ENCODE assay signal across 1 cellular context in the genomic region with DNA sequence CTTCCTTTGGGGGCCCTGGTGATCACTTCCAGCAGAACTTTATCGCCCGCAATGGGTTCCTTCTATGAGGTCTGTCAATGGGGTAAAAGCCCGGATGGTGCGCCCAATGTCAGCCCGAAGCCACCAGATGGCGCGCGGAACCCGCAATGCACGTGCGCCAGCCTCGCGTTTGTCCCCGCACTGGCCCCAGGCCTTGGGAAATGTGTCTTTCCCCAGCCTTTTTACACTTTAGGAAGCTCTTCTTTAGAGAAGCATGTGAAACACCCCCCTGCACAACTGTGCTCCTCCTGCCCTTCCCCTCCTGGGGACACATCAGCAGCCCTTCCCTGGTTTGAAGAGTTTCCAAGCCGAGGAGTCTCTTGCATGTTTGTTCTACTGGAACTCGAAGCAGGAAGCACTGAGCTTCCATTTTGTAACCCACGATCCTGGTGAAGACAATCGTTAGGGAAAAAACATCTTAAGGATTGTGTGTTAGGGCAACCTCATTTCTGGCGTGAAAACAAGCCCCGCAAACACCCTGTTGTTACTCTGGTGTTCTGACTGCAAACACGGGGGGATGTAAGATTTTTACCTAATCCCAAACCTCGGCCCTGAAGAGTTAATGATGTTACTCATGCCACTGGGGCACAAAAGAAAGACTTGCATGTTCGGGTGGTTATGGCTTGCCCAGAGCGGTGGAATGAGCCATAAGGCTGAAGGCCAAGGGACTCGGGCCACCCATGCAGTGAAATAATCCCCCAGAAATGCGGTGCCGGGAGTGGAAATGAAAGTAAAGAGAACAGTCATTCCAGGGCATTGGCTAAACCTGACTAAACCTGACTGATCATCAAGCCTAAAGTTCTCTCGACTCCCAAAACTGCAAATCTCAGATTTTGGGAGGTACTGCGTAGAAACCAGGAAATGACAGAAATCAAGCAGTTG.
TF ChIP-seq lines count a peak whose summit lies in the region.

No MANE protein-coding gene starts in this region.

TF ChIP-seq in HepG2, 621 proteins besides CTCF, POLR2A, EP300 and RAD21 (continued from another document and continues in another):
- TF ChIP-seq, protein P1, sequence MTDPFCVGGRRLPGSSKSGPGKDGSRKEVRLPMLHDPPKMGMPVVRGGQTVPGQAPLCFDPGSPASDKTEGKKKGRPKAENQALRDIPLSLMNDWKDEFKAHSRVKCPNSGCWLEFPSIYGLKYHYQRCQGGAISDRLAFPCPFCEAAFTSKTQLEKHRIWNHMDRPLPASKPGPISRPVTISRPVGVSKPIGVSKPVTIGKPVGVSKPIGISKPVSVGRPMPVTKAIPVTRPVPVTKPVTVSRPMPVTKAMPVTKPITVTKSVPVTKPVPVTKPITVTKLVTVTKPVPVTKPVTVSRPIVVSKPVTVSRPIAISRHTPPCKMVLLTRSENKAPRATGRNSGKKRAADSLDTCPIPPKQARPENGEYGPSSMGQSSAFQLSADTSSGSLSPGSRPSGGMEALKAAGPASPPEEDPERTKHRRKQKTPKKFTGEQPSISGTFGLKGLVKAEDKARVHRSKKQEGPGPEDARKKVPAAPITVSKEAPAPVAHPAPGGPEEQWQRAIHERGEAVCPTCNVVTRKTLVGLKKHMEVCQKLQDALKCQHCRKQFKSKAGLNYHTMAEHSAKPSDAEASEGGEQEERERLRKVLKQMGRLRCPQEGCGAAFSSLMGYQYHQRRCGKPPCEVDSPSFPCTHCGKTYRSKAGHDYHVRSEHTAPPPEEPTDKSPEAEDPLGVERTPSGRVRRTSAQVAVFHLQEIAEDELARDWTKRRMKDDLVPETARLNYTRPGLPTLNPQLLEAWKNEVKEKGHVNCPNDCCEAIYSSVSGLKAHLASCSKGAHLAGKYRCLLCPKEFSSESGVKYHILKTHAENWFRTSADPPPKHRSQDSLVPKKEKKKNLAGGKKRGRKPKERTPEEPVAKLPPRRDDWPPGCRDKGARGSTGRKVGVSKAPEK (CRISPR knock-in tag; IDR thresholded peaks at IDR 0.05; ENCODE audit: borderline replicate concordance) = no peak
- no peak for TF ChIP-seq ZNF441 (CRISPR knock-in tag; IDR thresholded peaks at IDR 0.05; ENCODE audit: borderline replicate concordance)
- TF ChIP-seq ZBTB3 (CRISPR knock-in tag; IDR thresholded peaks at IDR 0.05; ENCODE audit: borderline replicate concordance, low read depth) = no peak
- TF ChIP-seq, protein P2, sequence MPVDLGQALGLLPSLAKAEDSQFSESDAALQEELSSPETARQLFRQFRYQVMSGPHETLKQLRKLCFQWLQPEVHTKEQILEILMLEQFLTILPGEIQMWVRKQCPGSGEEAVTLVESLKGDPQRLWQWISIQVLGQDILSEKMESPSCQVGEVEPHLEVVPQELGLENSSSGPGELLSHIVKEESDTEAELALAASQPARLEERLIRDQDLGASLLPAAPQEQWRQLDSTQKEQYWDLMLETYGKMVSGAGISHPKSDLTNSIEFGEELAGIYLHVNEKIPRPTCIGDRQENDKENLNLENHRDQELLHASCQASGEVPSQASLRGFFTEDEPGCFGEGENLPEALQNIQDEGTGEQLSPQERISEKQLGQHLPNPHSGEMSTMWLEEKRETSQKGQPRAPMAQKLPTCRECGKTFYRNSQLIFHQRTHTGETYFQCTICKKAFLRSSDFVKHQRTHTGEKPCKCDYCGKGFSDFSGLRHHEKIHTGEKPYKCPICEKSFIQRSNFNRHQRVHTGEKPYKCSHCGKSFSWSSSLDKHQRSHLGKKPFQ (CRISPR knock-in tag; IDR thresholded peaks at IDR 0.05; ENCODE audit: insufficient replicate concordance) = no peak
- no peak for TF ChIP-seq REL (CRISPR knock-in tag; conservative IDR thresholded peaks at IDR 0.05)
- no peak for TF ChIP-seq KLF9 (CRISPR knock-in tag; IDR thresholded peaks at IDR 0.05; ENCODE audit: low read depth)
- TF ChIP-seq ELF3 (CRISPR knock-in tag; IDR thresholded peaks at IDR 0.05) = no peak; the same call in 1 of the 2 replicates
- no peak for TF ChIP-seq ZNF841 (CRISPR knock-in tag; IDR thresholded peaks at IDR 0.05; ENCODE audit: borderline replicate concordance)
- TF ChIP-seq ZNF205 (CRISPR knock-in tag; IDR thresholded peaks at IDR 0.05) = no peak
- TF ChIP-seq ZZZ3 (CRISPR knock-in tag; IDR thresholded peaks at IDR 0.05; ENCODE audit: borderline replicate concordance) = no peak
- TF ChIP-seq, protein P3, sequence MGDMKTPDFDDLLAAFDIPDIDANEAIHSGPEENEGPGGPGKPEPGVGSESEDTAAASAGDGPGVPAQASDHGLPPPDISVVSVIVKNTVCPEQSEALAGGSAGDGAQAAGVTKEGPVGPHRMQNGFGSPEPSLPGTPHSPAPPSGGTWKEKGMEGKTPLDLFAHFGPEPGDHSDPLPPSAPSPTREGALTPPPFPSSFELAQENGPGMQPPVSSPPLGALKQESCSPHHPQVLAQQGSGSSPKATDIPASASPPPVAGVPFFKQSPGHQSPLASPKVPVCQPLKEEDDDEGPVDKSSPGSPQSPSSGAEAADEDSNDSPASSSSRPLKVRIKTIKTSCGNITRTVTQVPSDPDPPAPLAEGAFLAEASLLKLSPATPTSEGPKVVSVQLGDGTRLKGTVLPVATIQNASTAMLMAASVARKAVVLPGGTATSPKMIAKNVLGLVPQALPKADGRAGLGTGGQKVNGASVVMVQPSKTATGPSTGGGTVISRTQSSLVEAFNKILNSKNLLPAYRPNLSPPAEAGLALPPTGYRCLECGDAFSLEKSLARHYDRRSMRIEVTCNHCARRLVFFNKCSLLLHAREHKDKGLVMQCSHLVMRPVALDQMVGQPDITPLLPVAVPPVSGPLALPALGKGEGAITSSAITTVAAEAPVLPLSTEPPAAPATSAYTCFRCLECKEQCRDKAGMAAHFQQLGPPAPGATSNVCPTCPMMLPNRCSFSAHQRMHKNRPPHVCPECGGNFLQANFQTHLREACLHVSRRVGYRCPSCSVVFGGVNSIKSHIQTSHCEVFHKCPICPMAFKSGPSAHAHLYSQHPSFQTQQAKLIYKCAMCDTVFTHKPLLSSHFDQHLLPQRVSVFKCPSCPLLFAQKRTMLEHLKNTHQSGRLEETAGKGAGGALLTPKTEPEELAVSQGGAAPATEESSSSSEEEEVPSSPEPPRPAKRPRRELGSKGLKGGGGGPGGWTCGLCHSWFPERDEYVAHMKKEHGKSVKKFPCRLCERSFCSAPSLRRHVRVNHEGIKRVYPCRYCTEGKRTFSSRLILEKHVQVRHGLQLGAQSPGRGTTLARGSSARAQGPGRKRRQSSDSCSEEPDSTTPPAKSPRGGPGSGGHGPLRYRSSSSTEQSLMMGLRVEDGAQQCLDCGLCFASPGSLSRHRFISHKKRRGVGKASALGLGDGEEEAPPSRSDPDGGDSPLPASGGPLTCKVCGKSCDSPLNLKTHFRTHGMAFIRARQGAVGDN (CRISPR knock-in tag; IDR thresholded peaks at IDR 0.05) = peak; percentile 99
- TF ChIP-seq, protein P4, sequence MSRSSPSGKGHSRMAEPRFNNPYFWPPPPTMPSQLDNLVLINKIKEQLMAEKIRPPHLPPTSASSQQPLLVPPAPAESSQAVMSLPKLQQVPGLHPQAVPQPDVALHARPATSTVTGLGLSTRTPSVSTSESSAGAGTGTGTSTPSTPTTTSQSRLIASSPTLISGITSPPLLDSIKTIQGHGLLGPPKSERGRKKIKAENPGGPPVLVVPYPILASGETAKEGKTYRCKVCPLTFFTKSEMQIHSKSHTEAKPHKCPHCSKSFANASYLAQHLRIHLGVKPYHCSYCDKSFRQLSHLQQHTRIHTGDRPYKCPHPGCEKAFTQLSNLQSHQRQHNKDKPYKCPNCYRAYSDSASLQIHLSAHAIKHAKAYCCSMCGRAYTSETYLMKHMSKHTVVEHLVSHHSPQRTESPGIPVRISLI (CRISPR knock-in tag; IDR thresholded peaks at IDR 0.05; ENCODE audit: borderline replicate concordance) = peak; percentile 64; the same call in 1 of the 2 replicates
- TF ChIP-seq SCMH1 (CRISPR knock-in tag; IDR thresholded peaks at IDR 0.05; ENCODE audit: borderline replicate concordance) = no peak
- no peak for TF ChIP-seq HDAC1 (CRISPR knock-in tag; IDR thresholded peaks at IDR 0.05)
- TF ChIP-seq SPEN (CRISPR knock-in tag; IDR thresholded peaks at IDR 0.05; ENCODE audit: low read depth) = no peak
- TF ChIP-seq PITX1 (CRISPR knock-in tag; IDR thresholded peaks at IDR 0.05) = peak; percentile 39; the same call in 1 of the 2 replicates
- TF ChIP-seq, protein P5, sequence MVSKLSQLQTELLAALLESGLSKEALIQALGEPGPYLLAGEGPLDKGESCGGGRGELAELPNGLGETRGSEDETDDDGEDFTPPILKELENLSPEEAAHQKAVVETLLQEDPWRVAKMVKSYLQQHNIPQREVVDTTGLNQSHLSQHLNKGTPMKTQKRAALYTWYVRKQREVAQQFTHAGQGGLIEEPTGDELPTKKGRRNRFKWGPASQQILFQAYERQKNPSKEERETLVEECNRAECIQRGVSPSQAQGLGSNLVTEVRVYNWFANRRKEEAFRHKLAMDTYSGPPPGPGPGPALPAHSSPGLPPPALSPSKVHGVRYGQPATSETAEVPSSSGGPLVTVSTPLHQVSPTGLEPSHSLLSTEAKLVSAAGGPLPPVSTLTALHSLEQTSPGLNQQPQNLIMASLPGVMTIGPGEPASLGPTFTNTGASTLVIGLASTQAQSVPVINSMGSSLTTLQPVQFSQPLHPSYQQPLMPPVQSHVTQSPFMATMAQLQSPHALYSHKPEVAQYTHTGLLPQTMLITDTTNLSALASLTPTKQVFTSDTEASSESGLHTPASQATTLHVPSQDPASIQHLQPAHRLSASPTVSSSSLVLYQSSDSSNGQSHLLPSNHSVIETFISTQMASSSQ (IDR thresholded peaks at IDR 0.05; ENCODE audit: low read depth) = no peak
- TF ChIP-seq, protein P5 (CRISPR knock-in tag; IDR thresholded peaks at IDR 0.05; ENCODE audit: borderline replicate concordance) = peak; percentile 59; the same call in 1 of the 2 replicates
- TF ChIP-seq NFKB2 (CRISPR knock-in tag; IDR thresholded peaks at IDR 0.05; ENCODE audit: borderline replicate concordance) = peak; percentile 76; the same call in 1 of the 2 replicates
- TF ChIP-seq, protein P6, sequence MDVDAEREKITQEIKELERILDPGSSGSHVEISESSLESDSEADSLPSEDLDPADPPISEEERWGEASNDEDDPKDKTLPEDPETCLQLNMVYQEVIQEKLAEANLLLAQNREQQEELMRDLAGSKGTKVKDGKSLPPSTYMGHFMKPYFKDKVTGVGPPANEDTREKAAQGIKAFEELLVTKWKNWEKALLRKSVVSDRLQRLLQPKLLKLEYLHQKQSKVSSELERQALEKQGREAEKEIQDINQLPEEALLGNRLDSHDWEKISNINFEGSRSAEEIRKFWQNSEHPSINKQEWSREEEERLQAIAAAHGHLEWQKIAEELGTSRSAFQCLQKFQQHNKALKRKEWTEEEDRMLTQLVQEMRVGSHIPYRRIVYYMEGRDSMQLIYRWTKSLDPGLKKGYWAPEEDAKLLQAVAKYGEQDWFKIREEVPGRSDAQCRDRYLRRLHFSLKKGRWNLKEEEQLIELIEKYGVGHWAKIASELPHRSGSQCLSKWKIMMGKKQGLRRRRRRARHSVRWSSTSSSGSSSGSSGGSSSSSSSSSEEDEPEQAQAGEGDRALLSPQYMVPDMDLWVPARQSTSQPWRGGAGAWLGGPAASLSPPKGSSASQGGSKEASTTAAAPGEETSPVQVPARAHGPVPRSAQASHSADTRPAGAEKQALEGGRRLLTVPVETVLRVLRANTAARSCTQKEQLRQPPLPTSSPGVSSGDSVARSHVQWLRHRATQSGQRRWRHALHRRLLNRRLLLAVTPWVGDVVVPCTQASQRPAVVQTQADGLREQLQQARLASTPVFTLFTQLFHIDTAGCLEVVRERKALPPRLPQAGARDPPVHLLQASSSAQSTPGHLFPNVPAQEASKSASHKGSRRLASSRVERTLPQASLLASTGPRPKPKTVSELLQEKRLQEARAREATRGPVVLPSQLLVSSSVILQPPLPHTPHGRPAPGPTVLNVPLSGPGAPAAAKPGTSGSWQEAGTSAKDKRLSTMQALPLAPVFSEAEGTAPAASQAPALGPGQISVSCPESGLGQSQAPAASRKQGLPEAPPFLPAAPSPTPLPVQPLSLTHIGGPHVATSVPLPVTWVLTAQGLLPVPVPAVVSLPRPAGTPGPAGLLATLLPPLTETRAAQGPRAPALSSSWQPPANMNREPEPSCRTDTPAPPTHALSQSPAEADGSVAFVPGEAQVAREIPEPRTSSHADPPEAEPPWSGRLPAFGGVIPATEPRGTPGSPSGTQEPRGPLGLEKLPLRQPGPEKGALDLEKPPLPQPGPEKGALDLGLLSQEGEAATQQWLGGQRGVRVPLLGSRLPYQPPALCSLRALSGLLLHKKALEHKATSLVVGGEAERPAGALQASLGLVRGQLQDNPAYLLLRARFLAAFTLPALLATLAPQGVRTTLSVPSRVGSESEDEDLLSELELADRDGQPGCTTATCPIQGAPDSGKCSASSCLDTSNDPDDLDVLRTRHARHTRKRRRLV (CRISPR knock-in tag; IDR thresholded peaks at IDR 0.05) = no peak
- TF ChIP-seq, protein P7, sequence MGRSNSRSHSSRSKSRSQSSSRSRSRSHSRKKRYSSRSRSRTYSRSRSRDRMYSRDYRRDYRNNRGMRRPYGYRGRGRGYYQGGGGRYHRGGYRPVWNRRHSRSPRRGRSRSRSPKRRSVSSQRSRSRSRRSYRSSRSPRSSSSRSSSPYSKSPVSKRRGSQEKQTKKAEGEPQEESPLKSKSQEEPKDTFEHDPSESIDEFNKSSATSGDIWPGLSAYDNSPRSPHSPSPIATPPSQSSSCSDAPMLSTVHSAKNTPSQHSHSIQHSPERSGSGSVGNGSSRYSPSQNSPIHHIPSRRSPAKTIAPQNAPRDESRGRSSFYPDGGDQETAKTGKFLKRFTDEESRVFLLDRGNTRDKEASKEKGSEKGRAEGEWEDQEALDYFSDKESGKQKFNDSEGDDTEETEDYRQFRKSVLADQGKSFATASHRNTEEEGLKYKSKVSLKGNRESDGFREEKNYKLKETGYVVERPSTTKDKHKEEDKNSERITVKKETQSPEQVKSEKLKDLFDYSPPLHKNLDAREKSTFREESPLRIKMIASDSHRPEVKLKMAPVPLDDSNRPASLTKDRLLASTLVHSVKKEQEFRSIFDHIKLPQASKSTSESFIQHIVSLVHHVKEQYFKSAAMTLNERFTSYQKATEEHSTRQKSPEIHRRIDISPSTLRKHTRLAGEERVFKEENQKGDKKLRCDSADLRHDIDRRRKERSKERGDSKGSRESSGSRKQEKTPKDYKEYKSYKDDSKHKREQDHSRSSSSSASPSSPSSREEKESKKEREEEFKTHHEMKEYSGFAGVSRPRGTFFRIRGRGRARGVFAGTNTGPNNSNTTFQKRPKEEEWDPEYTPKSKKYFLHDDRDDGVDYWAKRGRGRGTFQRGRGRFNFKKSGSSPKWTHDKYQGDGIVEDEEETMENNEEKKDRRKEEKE (IDR thresholded peaks at IDR 0.05) = no peak
- TF ChIP-seq, protein P8, sequence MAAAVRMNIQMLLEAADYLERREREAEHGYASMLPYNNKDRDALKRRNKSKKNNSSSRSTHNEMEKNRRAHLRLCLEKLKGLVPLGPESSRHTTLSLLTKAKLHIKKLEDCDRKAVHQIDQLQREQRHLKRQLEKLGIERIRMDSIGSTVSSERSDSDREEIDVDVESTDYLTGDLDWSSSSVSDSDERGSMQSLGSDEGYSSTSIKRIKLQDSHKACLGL (CRISPR knock-in tag; IDR thresholded peaks at IDR 0.05) = no peak
- no peak for TF ChIP-seq PHF20 (CRISPR knock-in tag; IDR thresholded peaks at IDR 0.05)
- 0 out of 2 replicates have a peak, but pooled peaks have one; percentile 63 for TF ChIP-seq ZSCAN29 (CRISPR knock-in tag; conservative IDR thresholded peaks at IDR 0.05)
- no peak for TF ChIP-seq ATM (IDR thresholded peaks at IDR 0.05; ENCODE audit: borderline replicate concordance)
